Comparison of ENCODE assay signal across 24 cellular contexts in genomic region chr18:47898055-47898454, GRCh38. TPM values are rescaled to one million over a fixed set of nuclear protein-coding genes. Genes with fewer than 3 reads are reported as not detected.
DNase-seq lines count a peak whose midpoint lies in the region; TF ChIP-seq lines count a peak whose summit lies in the region.
"Had no signal": no experiment of that assay in that cellular context is flagged by ENCODE, and none has a peak within 500 bp of the region (broad histone marks: within the 10 kb centered on the region; RNA-seq: fewer than 3 reads in every experiment).

No MANE protein-coding gene starts in this region.

- H3K4me3 ChIP-seq in AG10803 (ENCODE audit: low read length) (no peak overlapping the region), fibroblast of the aortic adventitia (ENCODE audit: low read depth, low read length) (no peak overlapping the region)
- H3K4me3 ChIP-seq: colonic mucosa, Peyer's patch, right lobe of liver, stomach, uterus had no signal

- DNase-seq in NCI-H1105 treated with DMSO at 0.1 percent for 48 hours (lab: John Stamatoyannopoulos, UW) (peak; percentile 12), NCI-H1105 (lab: John Stamatoyannopoulos, UW) (no peak), AG10803 (ENCODE audit: low read depth) (peak; percentile 12), NCI-H69 (lab: John Stamatoyannopoulos, UW) (peak; percentile 61), fibroblast of the aortic adventitia (ENCODE audit: low read depth) (peak; percentile 13), NCI-H2081 treated with DMSO at 0.1 percent for 48 hours (lab: John Stamatoyannopoulos, UW) (no peak), cerebellum (ENCODE audit: low spot score) (no peak)
- DNase-seq in central memory CD4-positive, alpha-beta T cell, result no peak
- DNase-seq: activated CD4-positive, alpha-beta T cell treated with anti-CD3 and anti-CD28 coated beads for 4 hours; activated CD8-positive, alpha-beta T cell treated with anti-CD3 and anti-CD28 coated beads, Interleukin-2, amount 10 ng/mL, durations not matched to agents 7 days and 5 days; activated effector memory CD4-positive, alpha-beta T cell treated with Interleukin-2 at 50 U/mL for 16 hours; activated naive CD8-positive, alpha-beta T cell treated with anti-CD3 and anti-CD28 coated beads for 36 hours; anterior cingulate cortex; CD4-positive, alpha-beta T cell; colonic mucosa; effector memory CD4-positive, alpha-beta T cell; glutamatergic neuron; NCI-H524; Peyer's patch; posterior cingulate gyrus; right lobe of liver; stimulated activated CD4-positive, alpha-beta T cell treated with anti-CD3 and anti-CD28 coated beads, Interleukin-2, amount 100 ng/mL, for 48 hours; stomach; uterus had no signal

- no peak for TF ChIP-seq CTCF in AG10803 (conservative IDR thresholded peaks at IDR 0.05; ENCODE audit: low read length)
- no peak for TF ChIP-seq CTCF in fibroblast of the aortic adventitia (IDR thresholded peaks at IDR 0.05; ENCODE audit: insufficient read depth, low read length)

RNA-seq across cellular contexts. Expression of gene SMAD2, which starts 32.4 kb away (rescaled TPM):
- total RNA-seq in fibroblast of the aortic adventitia (ENCODE audit: low replicate concordance) (58.7 and 118 TPM in 2 replicates), cerebellum (65.2 TPM)

Comparison
In these comparisons a context has a peak if more than half of its experiments do, and no peak if none do; other contexts are left out.
1. DNase-seq: peak in NCI-H1105 treated with DMSO at 0.1 percent for 48 hours (single experiment), AG10803 (single experiment), NCI-H69 (single experiment) and fibroblast of the aortic adventitia (single experiment); none in NCI-H1105 (single experiment), central memory CD4-positive, alpha-beta T cell (single experiment), NCI-H2081 treated with DMSO at 0.1 percent for 48 hours (single experiment) and cerebellum (single experiment).